13 cellular contexts compared by ENCODE assay signal in the genomic region with DNA sequence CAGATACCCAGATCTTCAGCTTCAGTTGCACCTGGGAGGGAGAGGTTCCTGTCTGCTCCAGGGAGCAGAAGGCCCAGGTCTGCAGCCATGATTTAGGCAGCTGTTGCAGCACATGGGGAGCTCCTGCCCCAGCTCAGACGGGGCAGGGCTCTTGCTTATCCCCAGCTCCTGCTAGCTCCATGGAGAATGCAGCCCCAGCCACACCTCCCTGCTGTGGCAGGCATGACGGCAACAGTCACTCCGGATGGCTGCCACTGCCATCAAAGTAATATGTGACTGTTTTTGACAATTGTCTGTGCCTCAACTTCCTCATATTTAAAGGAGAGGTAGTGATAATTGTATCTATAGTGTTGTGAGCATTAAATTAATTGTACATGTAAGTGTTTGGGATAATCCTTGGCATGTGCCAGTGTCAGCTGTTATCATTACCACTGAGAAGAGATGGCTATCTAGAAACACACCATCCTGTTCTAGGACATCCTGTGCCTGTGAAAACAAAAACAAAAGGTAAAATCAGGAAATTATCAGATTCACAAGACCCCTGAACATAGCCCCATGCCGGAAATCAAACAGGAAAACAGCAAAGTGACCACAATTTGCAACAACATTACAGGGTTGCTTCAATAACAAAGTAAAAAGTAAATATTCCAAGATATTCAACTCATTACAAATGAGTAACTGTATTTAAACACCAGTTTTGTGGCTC.
DNase-seq lines count a peak whose midpoint lies in the region; ATAC-seq and TF ChIP-seq lines count a peak whose summit lies in the region.
"Had no signal": no experiment of that assay in that cellular context is flagged by ENCODE, and none has a peak within 500 bp of the region (broad histone marks: within the 10 kb centered on the region; RNA-seq: fewer than 3 reads in every experiment).

No MANE protein-coding gene starts in this region.

- H3K9me3 Mint-ChIP-seq in activated CD4-positive, alpha-beta T cell treated with anti-CD3 and anti-CD28 coated beads, Interleukin-2, amount 10 ng/mL, durations not matched to agents 24 days and 14 days = no peaks in the 10 kb centered on the region

- no peak overlapping the region for H3K4me3 Mint-ChIP-seq in activated CD4-positive, alpha-beta T cell treated with anti-CD3 and anti-CD28 coated beads, Interleukin-2, amount 10 ng/mL, durations not matched to agents 24 days and 14 days

- intact Hi-C loops in activated CD4-positive, alpha-beta T cell treated with anti-CD3 and anti-CD28 coated beads, Interleukin-2, amount 10 ng/mL, durations not matched to agents 24 days and 14 days (cut with micrococcal nuclease) = no loop called here
- intact Hi-C loops in gastrocnemius medialis (cut with DNase I; ENCODE audit: low total_unique reads) = no loop called here

- H3K4me1 Mint-ChIP-seq in activated CD4-positive, alpha-beta T cell treated with anti-CD3 and anti-CD28 coated beads, Interleukin-2, amount 10 ng/mL, durations not matched to agents 24 days and 14 days = peaks cover 8% of the 10 kb centered on the region

- no peak for TF ChIP-seq CTCF in gastrocnemius medialis (IDR thresholded peaks at IDR 0.05 in 4 of 5, conservative IDR thresholded peaks at IDR 0.05 in 1 of 5)

- H3K36me3 Mint-ChIP-seq in activated CD4-positive, alpha-beta T cell treated with anti-CD3 and anti-CD28 coated beads, Interleukin-2, amount 10 ng/mL, durations not matched to agents 24 days and 14 days (ENCODE audit: low read depth) = no peaks in the 10 kb centered on the region

- peak overlapping the region in 3 of 4 donors; percentile 38 to 59 (median 49) for H3K27ac ChIP-seq in gastrocnemius medialis
- H3K27ac ChIP-seq: thoracic aorta had no signal

- H3K27me3 ChIP-seq in gastrocnemius medialis = no peaks in the 10 kb centered on the region

- no peaks in the 10 kb centered on the region for H3K27me3 Mint-ChIP-seq in activated CD4-positive, alpha-beta T cell treated with anti-CD3 and anti-CD28 coated beads, Interleukin-2, amount 10 ng/mL, durations not matched to agents 24 days and 14 days

- ATAC-seq in gastrocnemius medialis (peak; percentile 68 to 76), GM21381 (IDR thresholded peaks at IDR 0.05; ENCODE audit: unreplicated experiment) (no peak)

- H3K4me1 ChIP-seq in gastrocnemius medialis = no peaks in the 10 kb centered on the region

- no peaks in the 10 kb centered on the region for H3K36me3 ChIP-seq in gastrocnemius medialis
- H3K36me3 ChIP-seq: thoracic aorta had no signal

- TF ChIP-seq POLR2A in gastrocnemius medialis (IDR thresholded peaks at IDR 0.05) = no peak

- peak overlapping the region; percentile 52 for H3K27ac Mint-ChIP-seq in activated CD4-positive, alpha-beta T cell treated with anti-CD3 and anti-CD28 coated beads, Interleukin-2, amount 10 ng/mL, durations not matched to agents 24 days and 14 days

- no peaks in the 10 kb centered on the region for H3K9me3 ChIP-seq in gastrocnemius medialis
- H3K9me3 ChIP-seq: thoracic aorta had no signal

- no peak overlapping the region for H3K4me3 ChIP-seq in gastrocnemius medialis
- H3K4me3 ChIP-seq: thoracic aorta had no signal

- in situ Hi-C loops in gastrocnemius medialis (cut with MboI; ENCODE audit: low sequenced_read_pairs in 4 of 4) = no loop called here

- peak; percentile 50 for DNase-seq in activated CD4-positive, alpha-beta T cell treated with anti-CD3 and anti-CD28 coated beads, Interleukin-2, amount 10 ng/mL, durations not matched to agents 24 days and 14 days
- no peak for DNase-seq in activated CD4-positive, alpha-beta T cell treated with anti-CD3 and anti-CD28 coated beads for 4 hours
- DNase-seq in NAMALWA (ENCODE audit: low spot score) (peak; percentile 11), dermis microvascular lymphatic vessel endothelial cell (ENCODE audit: low read depth in 2 of 2) (peak; percentile 89), gastrocnemius medialis (no peak), NCI-H446 (lab: John Stamatoyannopoulos, UW) (no peak), SKM-1 treated with dmso at 0.1 percent for 144 hours (lab: John Stamatoyannopoulos, UW; ENCODE audit: unreplicated experiment) (no peak)
- DNase-seq: caudate nucleus; foreskin fibroblast; NCI-H1694; stimulated activated CD4-positive, alpha-beta T cell treated with anti-CD3 and anti-CD28 coated beads, Interleukin-2, amount 100 ng/mL, for 24 hours had no signal

Comparison
In these comparisons a context has a peak if more than half of its experiments do, and no peak if none do; other contexts are left out.
1. DNase-seq: peak in activated CD4-positive, alpha-beta T cell treated with anti-CD3 and anti-CD28 coated beads, Interleukin-2, amount 10 ng/mL, durations not matched to agents 24 days and 14 days (single experiment), NAMALWA (single experiment) and dermis microvascular lymphatic vessel endothelial cell (2 of 2); none in activated CD4-positive, alpha-beta T cell treated with anti-CD3 and anti-CD28 coated beads for 4 hours (0 of 2), gastrocnemius medialis (0 of 2), NCI-H446 (0 of 2) and SKM-1 treated with dmso at 0.1 percent for 144 hours (single experiment).